ENCODE assay signal across 1 cellular context in genomic region chr10:72693599-72693915, GRCh38.
TF ChIP-seq lines count a peak whose summit lies in the region.

No MANE protein-coding gene starts in this region.

TF ChIP-seq in HepG2, 621 proteins besides CTCF, POLR2A, EP300 and RAD21:
- TF ChIP-seq ZNF318 (CRISPR knock-in tag; IDR thresholded peaks at IDR 0.05) (no peak), MEIS1 (CRISPR knock-in tag; IDR thresholded peaks at IDR 0.05; ENCODE audit: borderline replicate concordance) (no peak), ZNF660 (CRISPR knock-in tag; IDR thresholded peaks at IDR 0.05; ENCODE audit: borderline replicate concordance, low read depth) (no peak), FOXP1 (IDR thresholded peaks at IDR 0.05) (no peak), FOXP1 (CRISPR knock-in tag; IDR thresholded peaks at IDR 0.05) (no peak), PHF5A (CRISPR knock-in tag; IDR thresholded peaks at IDR 0.05; ENCODE audit: low read depth, unreplicated experiment) (no peak), ZBTB2 (CRISPR knock-in tag; IDR thresholded peaks at IDR 0.05; ENCODE audit: low read depth) (no peak), FIP1L1 (IDR thresholded peaks at IDR 0.05; ENCODE audit: borderline replicate concordance, insufficient read depth, low read depth, low read length) (no peak), DR1 (CRISPR knock-in tag; IDR thresholded peaks at IDR 0.05) (no peak), NFE2 (CRISPR knock-in tag; IDR thresholded peaks at IDR 0.05) (no peak), IRX3 (CRISPR knock-in tag; IDR thresholded peaks at IDR 0.05; ENCODE audit: borderline replicate concordance, low read depth) (no peak), KLF13 (CRISPR knock-in tag; IDR thresholded peaks at IDR 0.05) (no peak), HNF4G (IDR thresholded peaks at IDR 0.05; ENCODE audit: borderline replicate concordance, low read depth, low read length) (no peak), HNF4G (CRISPR knock-in tag; IDR thresholded peaks at IDR 0.05; ENCODE audit: borderline replicate concordance, low read depth) (no peak), ZNF10 (CRISPR knock-in tag; IDR thresholded peaks at IDR 0.05; ENCODE audit: borderline replicate concordance, low read depth) (no peak)
